Comparison of ENCODE assay signal across 21 cellular contexts in genomic region chr7:14950013-14950412, GRCh38. TPM values are rescaled to one million over a fixed set of nuclear protein-coding genes. Genes with fewer than 3 reads are reported as not detected.
"Had no signal": no experiment of that assay in that cellular context is flagged by ENCODE, and none has a peak within 500 bp of the region (broad histone marks: within the 10 kb centered on the region; RNA-seq: fewer than 3 reads in every experiment).

No MANE protein-coding gene starts in this region.

- H3K4me2 ChIP-seq: hepatocyte, neural progenitor cell had no signal

- H3K4me1 ChIP-seq: left ventricle myocardium inferior, neural progenitor cell, tibial artery had no signal

- H3K27me3 ChIP-seq: hepatocyte, neural progenitor cell, tibial artery had no signal

- H3K9ac ChIP-seq: neural progenitor cell had no signal

- H3K9me3 ChIP-seq: left ventricle myocardium inferior, tibial artery had no signal

- H3K4me3 ChIP-seq: hepatocyte, left ventricle myocardium inferior, neural progenitor cell, tibial artery had no signal

- H3K79me2 ChIP-seq: hepatocyte had no signal

- H2AFZ ChIP-seq: hepatocyte, neural progenitor cell had no signal

- H3K36me3 ChIP-seq: left ventricle myocardium inferior, neural progenitor cell, tibial artery had no signal

- H3K27ac ChIP-seq: hepatocyte, left ventricle myocardium inferior, neural progenitor cell, tibial artery had no signal

- DNase-seq: activated B cell treated with CpG ODN at 0.5 μM for 24 hours; activated CD4-positive, alpha-beta T cell treated with anti-CD3 and anti-CD28 coated beads for 36 hours; activated CD4-positive, alpha-beta T cell treated with anti-CD3 and anti-CD28 coated beads, Interleukin-2, amount 50 U/mL, for 48 hours; activated naive CD4-positive, alpha-beta T cell treated with anti-CD3 and anti-CD28 coated beads, Interleukin-2, amount 10 ng/mL, durations not matched to agents 7 days and 5 days; activated T-cell treated with anti-CD3 and anti-CD28 coated beads, Interleukin-2, amount 50 U/mL, for 48 hours; foreskin melanocyte; glutamatergic neuron; immature natural killer cell; left ventricle myocardium inferior; naive thymus-derived CD8-positive, alpha-beta T cell; small intestine; stimulated activated CD4-positive, alpha-beta T cell treated with anti-CD3 and anti-CD28 coated beads, Interleukin-2, amount 100 ng/mL, for 24 hours; stimulated activated naive CD8-positive, alpha-beta T cell treated with anti-CD3 and anti-CD28 coated beads, Interleukin-15, amount 100 ng/mL, for 72 hours; T1000; tibial artery had no signal

RNA-seq across cellular contexts. Expression of gene DGKB, which starts 47.5 kb away (rescaled TPM):
- total RNA-seq: activated B cell treated with CpG ODN at 0.5 μM for 24 hours; activated CD4-positive, alpha-beta T cell treated with anti-CD3 and anti-CD28 coated beads for 36 hours; activated CD8-positive, alpha-beta memory T cell treated with anti-CD3 and anti-CD28 coated beads for 36 hours; kidney epithelial cell; lung microvascular endothelial cell; naive thymus-derived CD8-positive, alpha-beta T cell; renal cortical epithelial cell had no signal
- polyA plus RNA-seq: immature natural killer cell; naive thymus-derived CD8-positive, alpha-beta T cell had no signal
